1 cellular context compared by ENCODE assay signal in genomic region chr6:31963921-31964320, GRCh38.
TF ChIP-seq lines count a peak whose summit lies in the region.

No MANE protein-coding gene starts in this region.

TF ChIP-seq in K562, 482 proteins besides CTCF, POLR2A, EP300 and RAD21:
- TF ChIP-seq HINFP (tag; conservative IDR thresholded peaks at IDR 0.05; ENCODE audit: low read depth) (no peak), ARNT (IDR thresholded peaks at IDR 0.05) (no peak), NFE2L1 (tag; IDR thresholded peaks at IDR 0.05; ENCODE audit: borderline replicate concordance, low read depth) (no peak), TAF7 (tag; IDR thresholded peaks at IDR 0.05) (no peak), RAD51 (IDR thresholded peaks at IDR 0.05; ENCODE audit: borderline replicate concordance, low read depth) (no peak), KLF10 (CRISPR knock-in tag; IDR thresholded peaks at IDR 0.05) (no peak), MXI1 (IDR thresholded peaks at IDR 0.05; ENCODE audit: low read depth, low read length) (no peak), POLR2G (IDR thresholded peaks at IDR 0.05; ENCODE audit: low read depth, low read length) (0 out of 2 replicates have a peak, but pooled peaks have one; percentile 17), SP1 (CRISPR knock-in tag; IDR thresholded peaks at IDR 0.05) (no peak), COPS2 (conservative IDR thresholded peaks at IDR 0.05) (no peak), RBFOX2 (IDR thresholded peaks at IDR 0.05; ENCODE audit: low read depth, low read length) (peak; percentile 64)
